Comparison of ENCODE assay signal across 23 cellular contexts in genomic region chr3:104044002-104044401, GRCh38.
DNase-seq lines count a peak whose midpoint lies in the region; ATAC-seq and TF ChIP-seq lines count a peak whose summit lies in the region.
"Had no signal": no experiment of that assay in that cellular context is flagged by ENCODE, and none has a peak within 500 bp of the region (broad histone marks: within the 10 kb centered on the region; RNA-seq: fewer than 3 reads in every experiment).

No MANE protein-coding gene starts in this region.

- H3K9me3 ChIP-seq in adipocyte (ENCODE audit: control insufficient read depth, low read length) (no peaks in the 10 kb centered on the region), uterus (no peaks in the 10 kb centered on the region)
- H3K9me3 ChIP-seq: MG63 had no signal

- intact Hi-C loops in uterus (cut with DNase I; ENCODE audit: low total_unique reads) = no loop called here

- H3K27ac ChIP-seq in uterus = no peak overlapping the region
- H3K27ac ChIP-seq: 22Rv1 had no signal

- no peaks in the 10 kb centered on the region for H3K27me3 Mint-ChIP-seq in T-helper 2 cell treated with Interferon-gamma antibody and Interleukin-4, amounts not matched to agents 5 μg/mL and 100 μg/mL, for 36 hours (ENCODE audit: low read depth)
- H3K27me3 Mint-ChIP-seq: B cell; CD4-positive, CD25-positive, alpha-beta regulatory T cell; IgD-negative memory B cell had no signal

- no peaks in the 10 kb centered on the region for H3K4me1 ChIP-seq in adipocyte (ENCODE audit: control insufficient read depth, insufficient read depth, low read length)
- no peaks in the 10 kb centered on the region for H3K4me1 ChIP-seq in uterus

- no peak for ATAC-seq in HG03520 (IDR thresholded peaks at IDR 0.05; ENCODE audit: unreplicated experiment)

- H3K9ac ChIP-seq in adipocyte (ENCODE audit: low read length) = no peak overlapping the region

- no peak overlapping the region for H3K27ac Mint-ChIP-seq in T-helper 2 cell treated with Interferon-gamma antibody and Interleukin-4, amounts not matched to agents 5 μg/mL and 100 μg/mL, for 36 hours
- H3K27ac Mint-ChIP-seq: B cell; CD4-positive, CD25-positive, alpha-beta regulatory T cell; IgD-negative memory B cell had no signal

- peak; percentile 11 for DNase-seq in DMS53 (lab: John Stamatoyannopoulos, UW)
- no peak for DNase-seq in DMS53 treated with DMSO at 0.1 percent for 48 hours (lab: John Stamatoyannopoulos, UW; ENCODE audit: unreplicated experiment)
- peak; percentile 17 for DNase-seq in HPDE6-E6E7 (ENCODE audit: extremely low spot score)
- peak; percentile 13 for DNase-seq in adipocyte (ENCODE audit: low read depth)
- peak; percentile 9 for DNase-seq in kidney tubule cell (ENCODE audit: low spot score)
- no peak for DNase-seq in uterus
- DNase-seq in T-helper 2 cell treated with Interferon-gamma antibody and Interleukin-4, amounts not matched to agents 5 μg/mL and 100 μg/mL, for 36 hours (ENCODE audit: low spot score) = no peak
- DNase-seq: CD4-positive, CD25-positive, alpha-beta regulatory T cell; DMS153; Karpas-422; MG63; NCI-H1092 treated with DMSO at 0.1 percent for 48 hours; NCI-H146; NCI-H2081 treated with DMSO at 0.1 percent for 48 hours; NCI-H510A; NCI-H748 treated with DMSO at 0.1 percent for 48 hours; NK-92 treated with Interleukin-12 subunit alpha and Interleukin-12 subunit beta, amount 100 ng/mL, for 24 hours; OCI-M1; RPMI8226 had no signal

- no peaks in the 10 kb centered on the region for H3K4me1 Mint-ChIP-seq in T-helper 2 cell treated with Interferon-gamma antibody and Interleukin-4, amounts not matched to agents 5 μg/mL and 100 μg/mL, for 36 hours (ENCODE audit: low read depth)
- H3K4me1 Mint-ChIP-seq: B cell had no signal

- no peak overlapping the region for H3K4me3 Mint-ChIP-seq in T-helper 2 cell treated with Interferon-gamma antibody and Interleukin-4, amounts not matched to agents 5 μg/mL and 100 μg/mL, for 36 hours
- H3K4me3 Mint-ChIP-seq: B cell; CD4-positive, CD25-positive, alpha-beta regulatory T cell; IgD-negative memory B cell had no signal

- H3K27me3 ChIP-seq in adipocyte (replicated peaks; ENCODE audit: control insufficient read depth, insufficient read depth, low read length) = no peaks in the 10 kb centered on the region
- H3K27me3 ChIP-seq in uterus = no peaks in the 10 kb centered on the region
- H3K27me3 ChIP-seq: MG63 had no signal

- H3K9me3 Mint-ChIP-seq in T-helper 2 cell treated with Interferon-gamma antibody and Interleukin-4, amounts not matched to agents 5 μg/mL and 100 μg/mL, for 36 hours = peaks cover 17% of the 10 kb centered on the region

- no peak for TF ChIP-seq POLR2A in uterus (IDR thresholded peaks at IDR 0.05)

- H3K4me3 ChIP-seq in adipocyte (ENCODE audit: low read length) (no peak overlapping the region), uterus (no peak overlapping the region)
- H3K4me3 ChIP-seq: MG63 had no signal

- H3K36me3 ChIP-seq in adipocyte (ENCODE audit: control insufficient read depth, insufficient read depth, low read length, severe bottlenecking) (no peaks in the 10 kb centered on the region), uterus (no peaks in the 10 kb centered on the region)
- H3K36me3 ChIP-seq: MG63 had no signal

- TF ChIP-seq CTCF in uterus (IDR thresholded peaks at IDR 0.05) = no peak

- no peaks in the 10 kb centered on the region for H3K36me3 Mint-ChIP-seq in T-helper 2 cell treated with Interferon-gamma antibody and Interleukin-4, amounts not matched to agents 5 μg/mL and 100 μg/mL, for 36 hours (ENCODE audit: low read depth)
- H3K36me3 Mint-ChIP-seq: CD4-positive, CD25-positive, alpha-beta regulatory T cell had no signal

Comparison
In these comparisons a context has a peak if more than half of its experiments do, and no peak if none do; other contexts are left out.
1. DNase-seq: peak in DMS53 (single experiment), HPDE6-E6E7 (single experiment), adipocyte (single experiment) and kidney tubule cell (single experiment); none in DMS53 treated with DMSO at 0.1 percent for 48 hours (single experiment), uterus (0 of 2) and T-helper 2 cell treated with Interferon-gamma antibody and Interleukin-4, amounts not matched to agents 5 μg/mL and 100 μg/mL, for 36 hours (single experiment).